2 cellular contexts compared by ENCODE assay signal in genomic region chr10:34078017-34078416, GRCh38.
TF ChIP-seq lines count a peak whose summit lies in the region.

No MANE protein-coding gene starts in this region.

TF ChIP-seq in GM23338, 12 proteins besides CTCF, POLR2A, EP300 and RAD21 (continued from another document):
- TF ChIP-seq ZNF462 (CRISPR knock-in tag; IDR thresholded peaks at IDR 0.05), result no peak
- no peak for TF ChIP-seq NANOG (IDR thresholded peaks at IDR 0.05; ENCODE audit: borderline replicate concordance)
- TF ChIP-seq, protein P1, sequence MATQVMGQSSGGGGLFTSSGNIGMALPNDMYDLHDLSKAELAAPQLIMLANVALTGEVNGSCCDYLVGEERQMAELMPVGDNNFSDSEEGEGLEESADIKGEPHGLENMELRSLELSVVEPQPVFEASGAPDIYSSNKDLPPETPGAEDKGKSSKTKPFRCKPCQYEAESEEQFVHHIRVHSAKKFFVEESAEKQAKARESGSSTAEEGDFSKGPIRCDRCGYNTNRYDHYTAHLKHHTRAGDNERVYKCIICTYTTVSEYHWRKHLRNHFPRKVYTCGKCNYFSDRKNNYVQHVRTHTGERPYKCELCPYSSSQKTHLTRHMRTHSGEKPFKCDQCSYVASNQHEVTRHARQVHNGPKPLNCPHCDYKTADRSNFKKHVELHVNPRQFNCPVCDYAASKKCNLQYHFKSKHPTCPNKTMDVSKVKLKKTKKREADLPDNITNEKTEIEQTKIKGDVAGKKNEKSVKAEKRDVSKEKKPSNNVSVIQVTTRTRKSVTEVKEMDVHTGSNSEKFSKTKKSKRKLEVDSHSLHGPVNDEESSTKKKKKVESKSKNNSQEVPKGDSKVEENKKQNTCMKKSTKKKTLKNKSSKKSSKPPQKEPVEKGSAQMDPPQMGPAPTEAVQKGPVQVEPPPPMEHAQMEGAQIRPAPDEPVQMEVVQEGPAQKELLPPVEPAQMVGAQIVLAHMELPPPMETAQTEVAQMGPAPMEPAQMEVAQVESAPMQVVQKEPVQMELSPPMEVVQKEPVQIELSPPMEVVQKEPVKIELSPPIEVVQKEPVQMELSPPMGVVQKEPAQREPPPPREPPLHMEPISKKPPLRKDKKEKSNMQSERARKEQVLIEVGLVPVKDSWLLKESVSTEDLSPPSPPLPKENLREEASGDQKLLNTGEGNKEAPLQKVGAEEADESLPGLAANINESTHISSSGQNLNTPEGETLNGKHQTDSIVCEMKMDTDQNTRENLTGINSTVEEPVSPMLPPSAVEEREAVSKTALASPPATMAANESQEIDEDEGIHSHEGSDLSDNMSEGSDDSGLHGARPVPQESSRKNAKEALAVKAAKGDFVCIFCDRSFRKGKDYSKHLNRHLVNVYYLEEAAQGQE (IDR thresholded peaks at IDR 0.05; ENCODE audit: unreplicated experiment), result no peak
- TF ChIP-seq ZNF114 (CRISPR knock-in tag; IDR thresholded peaks at IDR 0.05), result no peak

TF ChIP-seq in WTC11, 78 proteins besides CTCF, POLR2A, EP300 and RAD21 (continued from another document):
- TF ChIP-seq, protein P2, sequence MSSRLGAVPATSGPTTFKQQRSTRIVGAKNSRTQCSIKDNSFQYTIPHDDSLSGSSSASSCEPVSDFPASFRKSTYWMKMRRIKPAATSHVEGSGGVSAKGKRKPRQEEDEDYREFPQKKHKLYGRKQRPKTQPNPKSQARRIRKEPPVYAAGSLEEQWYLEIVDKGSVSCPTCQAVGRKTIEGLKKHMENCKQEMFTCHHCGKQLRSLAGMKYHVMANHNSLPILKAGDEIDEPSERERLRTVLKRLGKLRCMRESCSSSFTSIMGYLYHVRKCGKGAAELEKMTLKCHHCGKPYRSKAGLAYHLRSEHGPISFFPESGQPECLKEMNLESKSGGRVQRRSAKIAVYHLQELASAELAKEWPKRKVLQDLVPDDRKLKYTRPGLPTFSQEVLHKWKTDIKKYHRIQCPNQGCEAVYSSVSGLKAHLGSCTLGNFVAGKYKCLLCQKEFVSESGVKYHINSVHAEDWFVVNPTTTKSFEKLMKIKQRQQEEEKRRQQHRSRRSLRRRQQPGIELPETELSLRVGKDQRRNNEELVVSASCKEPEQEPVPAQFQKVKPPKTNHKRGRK (CRISPR knock-in tag; IDR thresholded peaks at IDR 0.05; ENCODE audit: borderline replicate concordance), result no peak
- no peak for TF ChIP-seq FOXJ3 (CRISPR knock-in tag; IDR thresholded peaks at IDR 0.05; ENCODE audit: borderline replicate concordance)
